Comparison of ENCODE assay signal across 1 cellular context in genomic region chr11:65743928-65744698, GRCh38.
TF ChIP-seq lines count a peak whose summit lies in the region.

No MANE protein-coding gene starts in this region.

TF ChIP-seq in WTC11, 78 proteins besides CTCF, POLR2A, EP300 and RAD21 (continued from another document):
- no peak for TF ChIP-seq PREB (CRISPR knock-in tag; IDR thresholded peaks at IDR 0.05; ENCODE audit: borderline replicate concordance)
- TF ChIP-seq EMX1 (CRISPR knock-in tag; IDR thresholded peaks at IDR 0.05) = no peak
